In genomic region chr1:223670458-223671159, GRCh38 we compare ENCODE assay signal across 9 cellular contexts. TPM values are rescaled to one million over a fixed set of nuclear protein-coding genes. Genes with fewer than 3 reads are reported as not detected.
A peak's percentile ranks its signal among the peaks of the same experiment; 100 is the strongest.
DNase-seq lines count a peak whose midpoint lies in the region; ATAC-seq and TF ChIP-seq lines count a peak whose summit lies in the region.
"Had no signal": no experiment of that assay in that cellular context is flagged by ENCODE, and none has a peak within 500 bp of the region (broad histone marks: within the 10 kb centered on the region; RNA-seq: fewer than 3 reads in every experiment).

No MANE protein-coding gene starts in this region.

- peaks cover 5 to 15% of the 10 kb centered on the region in 2 donors for H3K27me3 Mint-ChIP-seq in CD8-positive, alpha-beta memory T cell

- H3K4me3 Mint-ChIP-seq in CD8-positive, alpha-beta memory T cell: no peak overlapping the region

- no peaks in the 10 kb centered on the region for H3K4me1 ChIP-seq in CD8-positive, alpha-beta memory T cell (ENCODE audit: insufficient read depth, low read length)

- H3K36me3 ChIP-seq in CD8-positive, alpha-beta memory T cell (ENCODE audit: insufficient read depth, low read length): no peaks in the 10 kb centered on the region

- ATAC-seq in stimulated activated naive CD8-positive, alpha-beta T cell treated with anti-CD3 and anti-CD28 coated beads, Interleukin-15, Interleukin-2, amounts not matched to agents 100 U/mL and 50 U/mL, for 24 hours: peak; percentile 57
- ATAC-seq in GM21576 (IDR thresholded peaks at IDR 0.05; ENCODE audit: unreplicated experiment): no peak

- H3K4me1 Mint-ChIP-seq in CD8-positive, alpha-beta memory T cell: no peaks in the 10 kb centered on the region

- peaks cover 4 to 16% (median 10%) of the 10 kb centered on the region in 5 donors for H3K9me3 Mint-ChIP-seq in CD8-positive, alpha-beta memory T cell

- no peaks in the 10 kb centered on the region for H3K9me3 ChIP-seq in CD8-positive, alpha-beta memory T cell (ENCODE audit: low read length)

- CTCF ChIA-PET in HEK293T (lab: Yijun Ruan, JAX): interaction anchor here (0.6 to 1.2 kb wide), 9 partner anchors 10 to 537 kb away, joined by 3 to 10 read pairs (median 3); no protein-coding TSS in a partner anchor
- CTCF ChIA-PET in CD8-positive, alpha-beta memory T cell (lab: Charles Lee): no interaction called here

- no peak overlapping the region for H3K4me3 ChIP-seq in CD8-positive, alpha-beta memory T cell (ENCODE audit: low read length)

- H3K27ac ChIP-seq in CD8-positive, alpha-beta memory T cell (ENCODE audit: low read depth, low read length): no peak overlapping the region

- H3K27me3 ChIP-seq in CD8-positive, alpha-beta memory T cell (ENCODE audit: insufficient read depth, low read length, poor library complexity, severe bottlenecking): no peaks in the 10 kb centered on the region

- DNase-seq in DMS53 treated with DMSO at 0.1 percent for 48 hours (lab: John Stamatoyannopoulos, UW; ENCODE audit: unreplicated experiment) (peak; percentile 50), HEK293T (ENCODE audit: extremely low spot score) (peak; percentile 72), SKM-1 treated with dmso at 0.1 percent for 144 hours (lab: John Stamatoyannopoulos, UW; ENCODE audit: unreplicated experiment) (peak; percentile 53), glomerular endothelial cell (ENCODE audit: extremely low read depth, low read depth, low spot score) (peak; percentile 7), Kasumi-1 (lab: John Stamatoyannopoulos, UW) (no peak)
- DNase-seq in stimulated activated naive CD8-positive, alpha-beta T cell treated with anti-CD3 and anti-CD28 coated beads, Interleukin-15, Interleukin-2, amounts not matched to agents 100 U/mL and 50 U/mL, for 24 hours: peak; percentile 18
- DNase-seq in CD8-positive, alpha-beta memory T cell: no peak

- peaks cover 0 to 10% (median 3%) of the 10 kb centered on the region in 3 donors for H3K36me3 Mint-ChIP-seq in CD8-positive, alpha-beta memory T cell

- POLR2A ChIA-PET in HEK293T (lab: Yijun Ruan, JAX): interaction anchor here (0.6 kb wide), 1 partner anchor 58 kb away, joined by 3 read pairs; no protein-coding TSS in a partner anchor
- POLR2A ChIA-PET in CD8-positive, alpha-beta memory T cell (lab: Charles Lee): no interaction called here

- no peak overlapping the region for H3K27ac Mint-ChIP-seq in CD8-positive, alpha-beta memory T cell

TF ChIP-seq in HEK293T, 16 proteins besides CTCF, POLR2A, EP300 and RAD21:
- TF ChIP-seq ARNT (IDR thresholded peaks at IDR 0.05) (no peak), FOXK2 (IDR thresholded peaks at IDR 0.05) (no peak), HDGF (IDR thresholded peaks at IDR 0.05; ENCODE audit: borderline replicate concordance) (no peak), SUZ12 (IDR thresholded peaks at IDR 0.05) (no peak), FOXM1 (IDR thresholded peaks at IDR 0.05; ENCODE audit: borderline replicate concordance) (no peak), BHLHE40 (IDR thresholded peaks at IDR 0.05; ENCODE audit: borderline replicate concordance) (no peak), L3MBTL2 (conservative IDR thresholded peaks at IDR 0.05) (no peak), LEF1 (IDR thresholded peaks at IDR 0.05; ENCODE audit: borderline replicate concordance) (no peak), TARDBP (IDR thresholded peaks at IDR 0.05) (no peak), FOXA1 (IDR thresholded peaks at IDR 0.05) (no peak), NFRKB (IDR thresholded peaks at IDR 0.05) (no peak), CTBP1 (IDR thresholded peaks at IDR 0.05; ENCODE audit: borderline replicate concordance) (no peak), SP1 (IDR thresholded peaks at IDR 0.05) (no peak), ZNF384 (IDR thresholded peaks at IDR 0.05) (no peak), ELF4 (IDR thresholded peaks at IDR 0.05) (no peak)
- TF ChIP-seq, protein P1, sequence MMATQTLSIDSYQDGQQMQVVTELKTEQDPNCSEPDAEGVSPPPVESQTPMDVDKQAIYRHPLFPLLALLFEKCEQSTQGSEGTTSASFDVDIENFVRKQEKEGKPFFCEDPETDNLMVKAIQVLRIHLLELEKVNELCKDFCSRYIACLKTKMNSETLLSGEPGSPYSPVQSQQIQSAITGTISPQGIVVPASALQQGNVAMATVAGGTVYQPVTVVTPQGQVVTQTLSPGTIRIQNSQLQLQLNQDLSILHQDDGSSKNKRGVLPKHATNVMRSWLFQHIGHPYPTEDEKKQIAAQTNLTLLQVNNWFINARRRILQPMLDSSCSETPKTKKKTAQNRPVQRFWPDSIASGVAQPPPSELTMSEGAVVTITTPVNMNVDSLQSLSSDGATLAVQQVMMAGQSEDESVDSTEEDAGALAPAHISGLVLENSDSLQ (IDR thresholded peaks at IDR 0.05): no peak

RNA-seq across cellular contexts. Expression of gene CAPN8, which starts 5.1 kb away (rescaled TPM):
- not detected in 2 replicates for total RNA-seq in glomerular endothelial cell
- not detected for total RNA-seq in CD8-positive, alpha-beta memory T cell
- not detected for polyA plus RNA-seq in CD8-positive, alpha-beta memory T cell
- total RNA-seq: T-helper 1 cell treated with Interleukin-12 subunit alpha and Interleukin-12 subunit beta and Interleukin-4 antibody, amounts not matched to agents 30 ng/mL and 1 ng/mL, for 36 hours had no signal

RNA-seq across cellular contexts. Expression of gene CAPN2, which starts 41.7 kb away (rescaled TPM):
- 277 and 310 TPM in 2 replicates for total RNA-seq in glomerular endothelial cell
- total RNA-seq in CD8-positive, alpha-beta memory T cell: 10 to 100 TPM; 79.8 to 82.9 TPM
- polyA plus RNA-seq in CD8-positive, alpha-beta memory T cell: 252 TPM

Comparison
In these comparisons a context has a peak if more than half of its experiments do, and no peak if none do; other contexts are left out.
1. DNase-seq: peak in DMS53 treated with DMSO at 0.1 percent for 48 hours (single experiment), HEK293T (single experiment), SKM-1 treated with dmso at 0.1 percent for 144 hours (single experiment), glomerular endothelial cell (single experiment) and stimulated activated naive CD8-positive, alpha-beta T cell treated with anti-CD3 and anti-CD28 coated beads, Interleukin-15, Interleukin-2, amounts not matched to agents 100 U/mL and 50 U/mL, for 24 hours (single experiment); none in Kasumi-1 (0 of 2) and CD8-positive, alpha-beta memory T cell (0 of 5).